In genomic region chrX:72255445-72255844, GRCh38 we compare ENCODE assay signal across 10 cellular contexts.
DNase-seq lines count a peak whose midpoint lies in the region; ATAC-seq and TF ChIP-seq lines count a peak whose summit lies in the region.
"Had no signal": no experiment of that assay in that cellular context is flagged by ENCODE, and none has a peak within 500 bp of the region (broad histone marks: within the 10 kb centered on the region; RNA-seq: fewer than 3 reads in every experiment).

No MANE protein-coding gene starts in this region.

- no peaks in the 10 kb centered on the region for H3K36me3 Mint-ChIP-seq in nephron (ENCODE audit: low read depth)

- peaks cover 10% of the 10 kb centered on the region for H3K4me1 Mint-ChIP-seq in nephron

- peak overlapping the region; percentile 32 for H3K4me3 ChIP-seq in choroid plexus epithelial cell (ENCODE audit: low read depth, low read length)
- H3K4me3 ChIP-seq: SJCRH30 had no signal

- H3K9me3 Mint-ChIP-seq in nephron = peaks cover 5% of the 10 kb centered on the region

- H3K27me3 Mint-ChIP-seq in nephron (ENCODE audit: low read depth) = peaks cover 11% of the 10 kb centered on the region

- peak; percentile 57 for DNase-seq in DMS79 treated with DMSO at 0.1 percent for 48 hours (lab: John Stamatoyannopoulos, UW)
- peak; percentile 41 for DNase-seq in NCI-H2029 treated with DMSO at 0.1 percent for 48 hours (lab: John Stamatoyannopoulos, UW)
- no peak for DNase-seq in choroid plexus epithelial cell (ENCODE audit: low read depth)
- no peak for DNase-seq in inferior parietal cortex (ENCODE audit: extremely low spot score)
- no peak for DNase-seq in NK-92 (lab: John Stamatoyannopoulos, UW; ENCODE audit: unreplicated experiment)
- DNase-seq in AG08396 (ENCODE audit: low spot score) = no peak
- DNase-seq: GOT3, SJCRH30 had no signal

- TF ChIP-seq CTCF in choroid plexus epithelial cell (conservative IDR thresholded peaks at IDR 0.05; ENCODE audit: low read depth, low read length) (no peak), nephron (IDR thresholded peaks at IDR 0.05; ENCODE audit: unreplicated experiment in 3 of 3) (no peak)

- no peak for ATAC-seq in GM21528 (IDR thresholded peaks at IDR 0.05; ENCODE audit: low FRiP score, unreplicated experiment)

- H3K4me3 Mint-ChIP-seq in nephron = peak overlapping the region in 2 of 3 experiments; percentile 59

- H3K27ac Mint-ChIP-seq in nephron = no peak overlapping the region

Comparison
In these comparisons a context has a peak if more than half of its experiments do, and no peak if none do; other contexts are left out.
1. DNase-seq: peak in DMS79 treated with DMSO at 0.1 percent for 48 hours (single experiment) and NCI-H2029 treated with DMSO at 0.1 percent for 48 hours (single experiment); none in choroid plexus epithelial cell (single experiment), inferior parietal cortex (single experiment), NK-92 (single experiment) and AG08396 (single experiment).